In the genomic region with DNA sequence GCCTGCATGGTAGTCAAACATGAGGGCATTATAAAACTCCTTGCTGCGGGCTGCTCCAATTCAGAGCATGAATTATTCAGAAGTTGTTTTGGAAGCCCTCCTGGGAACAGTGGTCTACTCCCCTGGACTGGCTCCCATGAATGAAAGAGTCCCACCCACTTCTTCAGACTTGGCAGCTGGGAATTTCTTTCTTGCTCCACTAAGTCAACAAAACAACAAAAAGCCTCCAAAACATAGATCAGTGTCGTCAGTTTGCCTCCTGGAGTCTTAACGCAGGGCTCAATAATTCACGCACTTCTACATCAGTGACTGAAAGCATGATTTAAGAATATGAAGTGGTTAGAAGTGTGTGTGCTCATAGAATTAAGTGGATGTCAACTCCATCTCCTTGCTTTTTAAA, we compare ENCODE assay signal across 13 cellular contexts. TPM values are rescaled to one million over a fixed set of nuclear protein-coding genes. Genes with fewer than 3 reads are reported as not detected.
DNase-seq lines count a peak whose midpoint lies in the region; ATAC-seq and TF ChIP-seq lines count a peak whose summit lies in the region.
"Had no signal": no experiment of that assay in that cellular context is flagged by ENCODE, and none has a peak within 500 bp of the region (broad histone marks: within the 10 kb centered on the region; RNA-seq: fewer than 3 reads in every experiment).

No MANE protein-coding gene starts in this region.

- H3K36me3 ChIP-seq in heart left ventricle: no peaks in the 10 kb centered on the region
- H3K36me3 ChIP-seq: prostate gland had no signal

- H3K4me1 ChIP-seq in heart left ventricle: peaks cover 0 to 33% (median 15%) of the 10 kb centered on the region in 12 donors
- H3K4me1 ChIP-seq: prostate gland had no signal

- no peak overlapping the region for H3K4me3 Mint-ChIP-seq in natural killer cell treated with Interleukin-12 subunit alpha and Interleukin-12 subunit beta and Interleukin-15 and Interleukin-18, amount 100 ng/mL, for 72 hours
- H3K4me3 Mint-ChIP-seq: activated T-helper 17 cell treated with anti-CD3 and anti-CD28 coated beads, Interleukin-2, amount 50 U/mL, for 72 hours; B cell had no signal

- no peaks in the 10 kb centered on the region for H3K4me1 Mint-ChIP-seq in natural killer cell treated with Interleukin-12 subunit alpha and Interleukin-12 subunit beta and Interleukin-15 and Interleukin-18, amount 100 ng/mL, for 72 hours (ENCODE audit: low read depth in 2 of 2)
- H3K4me1 Mint-ChIP-seq: B cell had no signal

- H3K4me3 ChIP-seq in heart left ventricle: no peak overlapping the region
- H3K4me3 ChIP-seq: prostate gland had no signal

- H3K27me3 Mint-ChIP-seq in natural killer cell treated with Interleukin-12 subunit alpha and Interleukin-12 subunit beta and Interleukin-15 and Interleukin-18, amount 100 ng/mL, for 72 hours: peaks cover 6 to 7% of the 10 kb centered on the region in 2 donors

- TF ChIP-seq CTCF in heart left ventricle (IDR thresholded peaks at IDR 0.05): no peak

- peak in 1 of 5 donors; percentile 31 for DNase-seq in heart left ventricle
- no peak for DNase-seq in cardiac septum (ENCODE audit: low spot score)
- DNase-seq in astrocyte of the hippocampus (ENCODE audit: low read depth, low spot score): peak; percentile 93
- DNase-seq in medulla oblongata (ENCODE audit: extremely low spot score): peak; percentile 82
- DNase-seq in natural killer cell treated with Interleukin-12 subunit alpha and Interleukin-12 subunit beta and Interleukin-15 and Interleukin-18, amount 100 ng/mL, for 72 hours (ENCODE audit: low spot score): no peak
- DNase-seq: activated CD4-positive, CD25-positive, alpha-beta regulatory T cell treated with anti-CD3 and anti-CD28 coated beads, Interleukin-2, amount 50 U/mL, for 72 hours; SHP77 treated with DMSO at 0.1 percent for 48 hours had no signal

- H3K9me3 ChIP-seq in heart left ventricle: no peaks in the 10 kb centered on the region
- H3K9me3 ChIP-seq: prostate gland had no signal

- intact Hi-C loops in heart left ventricle (cut with DNase I) (loop anchor here in 1 of 10 donors (10.0 kb wide), 1 partner anchor 412 kb away; no protein-coding TSS in a partner anchor), cardiac septum (cut with DNase I) (no loop called here)

- TF ChIP-seq POLR2A in heart left ventricle (IDR thresholded peaks at IDR 0.05): no peak

- ATAC-seq in heart left ventricle: peak in 3 of 4 donors; percentile 21 to 66 (median 23)
- ATAC-seq in HG03045 (IDR thresholded peaks at IDR 0.05; ENCODE audit: unreplicated experiment): no peak
- no peak for ATAC-seq in GM18867 (IDR thresholded peaks at IDR 0.05; ENCODE audit: unreplicated experiment)
- ATAC-seq in natural killer cell treated with Interleukin-12 subunit alpha and Interleukin-12 subunit beta and Interleukin-15 and Interleukin-18, amount 100 ng/mL, for 72 hours: no peak
- ATAC-seq in GM19395 (IDR thresholded peaks at IDR 0.05; ENCODE audit: unreplicated experiment): no peak
- ATAC-seq: activated T-helper 17 cell treated with anti-CD3 and anti-CD28 coated beads, Interleukin-2, amount 50 U/mL, for 72 hours had no signal

- H3K27ac ChIP-seq in heart left ventricle: peak overlapping the region in 3 of 12 donors; percentile 15 to 30 (median 15)

- no peak overlapping the region for H3K27ac Mint-ChIP-seq in natural killer cell treated with Interleukin-12 subunit alpha and Interleukin-12 subunit beta and Interleukin-15 and Interleukin-18, amount 100 ng/mL, for 72 hours
- H3K27ac Mint-ChIP-seq: activated T-helper 17 cell treated with anti-CD3 and anti-CD28 coated beads, Interleukin-2, amount 50 U/mL, for 72 hours; B cell had no signal

- H3K9me3 Mint-ChIP-seq in natural killer cell treated with Interleukin-12 subunit alpha and Interleukin-12 subunit beta and Interleukin-15 and Interleukin-18, amount 100 ng/mL, for 72 hours: no peaks in the 10 kb centered on the region
- H3K9me3 Mint-ChIP-seq: activated T-helper 17 cell treated with anti-CD3 and anti-CD28 coated beads, Interleukin-2, amount 50 U/mL, for 72 hours had no signal

- 57 to 72% (median 68%) methylated on average over 4 of the region's 4 CpGs for WGBS in heart left ventricle, 4 donors

- no peaks in the 10 kb centered on the region for H3K36me3 Mint-ChIP-seq in natural killer cell treated with Interleukin-12 subunit alpha and Interleukin-12 subunit beta and Interleukin-15 and Interleukin-18, amount 100 ng/mL, for 72 hours

- no peaks in the 10 kb centered on the region for H3K27me3 ChIP-seq in heart left ventricle

RNA-seq across cellular contexts. Expression of gene AKAP6, which starts 37.9 kb away (rescaled TPM):
- total RNA-seq in heart left ventricle (100 to 1,000 TPM; 157 to 303 (median 232) TPM), cardiac septum (249 TPM)
- 10 to 100 TPM; 20.4 to 49.3 TPM for polyA plus RNA-seq in heart left ventricle
- under 1 TPM in 1 of 2 donors, not detected in 1; 0.31 TPM for total RNA-seq in natural killer cell treated with Interleukin-12 subunit alpha and Interleukin-12 subunit beta and Interleukin-15 and Interleukin-18, amount 100 ng/mL, for 72 hours

Comparison
In these comparisons a context has a peak if more than half of its experiments do, and no peak if none do; other contexts are left out.
1. ATAC-seq: peak in heart left ventricle (3 of 4); none in HG03045 (single experiment), GM18867 (single experiment), natural killer cell treated with Interleukin-12 subunit alpha and Interleukin-12 subunit beta and Interleukin-15 and Interleukin-18, amount 100 ng/mL, for 72 hours (0 of 2) and GM19395 (single experiment).
2. DNase-seq: peak in astrocyte of the hippocampus (single experiment) and medulla oblongata (single experiment); none in cardiac septum (single experiment) and natural killer cell treated with Interleukin-12 subunit alpha and Interleukin-12 subunit beta and Interleukin-15 and Interleukin-18, amount 100 ng/mL, for 72 hours (single experiment).
3. RNA of gene AKAP6, which starts 37.9 kb away (total RNA-seq): 249 TPM in cardiac septum (single experiment) and 157 to 303 TPM in heart left ventricle; 0.31 TPM in natural killer cell treated with Interleukin-12 subunit alpha and Interleukin-12 subunit beta and Interleukin-15 and Interleukin-18, amount 100 ng/mL, for 72 hours; every median in the first group is over 100 times any median in the second.